In the genomic region with DNA sequence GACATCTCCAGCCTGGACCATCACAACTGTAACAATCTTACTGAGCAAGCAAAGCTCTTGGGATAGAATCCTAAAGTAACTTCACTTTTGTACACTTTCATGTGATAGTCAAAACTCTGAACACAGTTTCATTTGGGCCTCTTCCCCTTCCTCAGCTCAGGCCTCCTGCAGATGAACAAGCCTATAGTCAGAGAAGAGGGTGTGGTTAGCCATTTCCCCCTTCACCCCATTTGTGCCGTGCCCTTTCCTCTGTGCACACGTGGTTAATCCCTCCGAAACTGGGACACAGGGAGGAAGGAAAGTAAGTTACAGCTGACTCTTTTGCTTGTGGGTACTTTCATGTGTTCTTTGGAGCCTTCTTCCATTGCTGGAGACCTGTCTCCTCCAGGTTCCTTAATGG, we compare ENCODE assay signal across 1 cellular context.
TF ChIP-seq lines count a peak whose summit lies in the region.

No MANE protein-coding gene starts in this region.

TF ChIP-seq in GM12878, 131 proteins besides CTCF, POLR2A, EP300 and RAD21 (continued from another document):
- TF ChIP-seq ZNF217 (IDR thresholded peaks at IDR 0.05) (no peak), RUNX3 (IDR thresholded peaks at IDR 0.05; ENCODE audit: low read length) (peak; percentile 42), EED (IDR thresholded peaks at IDR 0.05; ENCODE audit: low read depth) (0 out of 2 replicates have a peak, but pooled peaks have one; percentile 21)
